19 cellular contexts compared by ENCODE assay signal in the genomic region with DNA sequence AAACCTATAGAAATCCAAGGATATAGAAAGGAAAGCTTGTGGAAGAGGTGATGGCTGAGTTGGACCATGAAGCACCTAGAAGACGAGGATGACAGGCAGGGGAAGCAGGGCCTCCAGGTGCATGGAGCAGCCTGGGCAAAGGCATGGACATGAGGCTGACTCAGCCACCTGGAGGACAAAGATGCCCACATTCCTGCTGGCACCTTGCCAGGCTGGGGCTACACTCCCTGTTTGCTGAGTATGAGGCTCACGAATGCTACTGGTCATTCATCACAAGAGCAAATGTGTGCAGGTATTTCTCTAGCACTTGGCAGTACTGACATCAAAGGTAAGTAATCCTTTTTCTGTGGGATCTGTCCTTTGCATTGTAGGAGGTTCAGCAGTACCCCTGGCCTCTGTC. TPM values are rescaled to one million over a fixed set of nuclear protein-coding genes. Genes with fewer than 3 reads are reported as not detected.
DNase-seq lines count a peak whose midpoint lies in the region; ATAC-seq and TF ChIP-seq lines count a peak whose summit lies in the region.
"Had no signal": no experiment of that assay in that cellular context is flagged by ENCODE, and none has a peak within 500 bp of the region (broad histone marks: within the 10 kb centered on the region; RNA-seq: fewer than 3 reads in every experiment).

No MANE protein-coding gene starts in this region.

- no peak overlapping the region for H3K27ac Mint-ChIP-seq in naive thymus-derived CD4-positive, alpha-beta T cell
- H3K27ac Mint-ChIP-seq: T-helper 17 cell had no signal

- no peaks in the 10 kb centered on the region for H3K36me3 ChIP-seq in RWPE2 (ENCODE audit: low read depth)
- no peaks in the 10 kb centered on the region for H3K36me3 ChIP-seq in naive thymus-derived CD4-positive, alpha-beta T cell (ENCODE audit: control insufficient read depth in 2 of 3, insufficient read depth in 3 of 3, low read length in 3 of 3)
- no peaks in the 10 kb centered on the region for H3K36me3 ChIP-seq in SK-N-SH (replicated peaks in 1 of 2; ENCODE audit: control insufficient read depth in 1 of 2, insufficient read depth in 2 of 2, low read length in 1 of 2)

- no peaks in the 10 kb centered on the region for H3K9me3 Mint-ChIP-seq in naive thymus-derived CD4-positive, alpha-beta T cell

- H3K9ac ChIP-seq in SK-N-SH = no peak overlapping the region

- intact Hi-C loops in naive thymus-derived CD4-positive, alpha-beta T cell (cut with micrococcal nuclease) = no loop called here

- no peak overlapping the region for H3K4me2 ChIP-seq in SK-N-SH
- H3K4me2 ChIP-seq: A549 had no signal

- H3K4me1 ChIP-seq in RWPE2 (ENCODE audit: insufficient read depth, poor library complexity, severe bottlenecking) (no peaks in the 10 kb centered on the region), SK-N-SH (ENCODE audit: control insufficient read depth in 1 of 2, insufficient read depth in 2 of 2, low read depth in 1 of 2, low read length in 1 of 2) (no peaks in the 10 kb centered on the region)
- no peaks in the 10 kb centered on the region for H3K4me1 ChIP-seq in naive thymus-derived CD4-positive, alpha-beta T cell (ENCODE audit: control insufficient read depth in 2 of 2, insufficient read depth in 2 of 2, low read length in 2 of 2)
- H3K4me1 ChIP-seq: A549 had no signal

- H3K79me2 ChIP-seq in SK-N-SH (ENCODE audit: insufficient read depth) = no peaks in the 10 kb centered on the region

- H3K27me3 ChIP-seq in RWPE2 (ENCODE audit: insufficient read depth, poor library complexity, severe bottlenecking) = peaks cover 5% of the 10 kb centered on the region
- H3K27me3 ChIP-seq in naive thymus-derived CD4-positive, alpha-beta T cell (ENCODE audit: control insufficient read depth in 2 of 2, insufficient read depth in 2 of 2, low read length in 2 of 2) = no peaks in the 10 kb centered on the region
- H3K27me3 ChIP-seq in SK-N-SH (ENCODE audit: insufficient read depth) = peaks cover 7% of the 10 kb centered on the region; the same call in 1 of the 2 replicates

- H3K36me3 Mint-ChIP-seq in naive thymus-derived CD4-positive, alpha-beta T cell = no peaks in the 10 kb centered on the region

- no peak for TF ChIP-seq EP300 in SK-N-SH (IDR thresholded peaks at IDR 0.05; ENCODE audit: borderline replicate concordance in 1 of 2, low read depth in 1 of 2, low read length in 1 of 2)

- H3K4me3 ChIP-seq in RWPE2 (ENCODE audit: severe bottlenecking) (no peak overlapping the region), SK-N-SH (ENCODE audit: low read depth in 2 of 2, low read length in 1 of 2) (no peak overlapping the region)
- H3K4me3 ChIP-seq in naive thymus-derived CD4-positive, alpha-beta T cell (ENCODE audit: low read length) = no peak overlapping the region
- H3K4me3 ChIP-seq: A549 had no signal

- H3F3A ChIP-seq in SK-N-SH (replicated peaks; ENCODE audit: insufficient read depth) = no peaks in the 10 kb centered on the region

- no peak for TF ChIP-seq RAD21 in SK-N-SH (IDR thresholded peaks at IDR 0.05; ENCODE audit: low read length)

- H3K9me3 ChIP-seq in RWPE2 (ENCODE audit: severe bottlenecking) (no peaks in the 10 kb centered on the region), SK-N-SH (no peaks in the 10 kb centered on the region)
- no peaks in the 10 kb centered on the region for H3K9me3 ChIP-seq in naive thymus-derived CD4-positive, alpha-beta T cell (ENCODE audit: control insufficient read depth in 2 of 3, low read length in 3 of 3)
- H3K9me3 ChIP-seq: A549 had no signal

- ATAC-seq in RWPE2 (ENCODE audit: low read depth) (peak; percentile 70), HG02798 (IDR thresholded peaks at IDR 0.05; ENCODE audit: poor library complexity, unreplicated experiment) (no peak)
- ATAC-seq in naive thymus-derived CD4-positive, alpha-beta T cell = no peak
- ATAC-seq: A549, SK-N-SH treated with all-trans-retinoic acid at 6 μM for 48 hours, T-helper 17 cell had no signal

- WGBS in SK-N-SH (ENCODE audit: low lambda C conversion rate) = 19% methylated on average over 2 of the region's 2 CpGs

- CTCF ChIA-PET in naive thymus-derived CD4-positive, alpha-beta T cell (lab: Charles Lee) = no interaction called here
- CTCF ChIA-PET in SK-N-SH (lab: Yijun Ruan, JAX) = no interaction called here

- no peaks in the 10 kb centered on the region for H3K4me1 Mint-ChIP-seq in naive thymus-derived CD4-positive, alpha-beta T cell

- H2AFZ ChIP-seq in SK-N-SH (ENCODE audit: low read depth) = no peak overlapping the region

- POLR2A ChIA-PET in naive thymus-derived CD4-positive, alpha-beta T cell (lab: Charles Lee) = no interaction called here
- POLR2A ChIA-PET in SK-N-SH (lab: Yijun Ruan, JAX) = no interaction called here

- H3K9me2 ChIP-seq in SK-N-SH = no peaks in the 10 kb centered on the region

- no peak overlapping the region for H3K4me3 Mint-ChIP-seq in naive thymus-derived CD4-positive, alpha-beta T cell
- H3K4me3 Mint-ChIP-seq: T-helper 17 cell had no signal

- DNase-seq in NCI-H748 (lab: John Stamatoyannopoulos, UW; ENCODE audit: unreplicated experiment) (peak; percentile 63), NCI-H748 treated with DMSO at 0.1 percent for 48 hours (lab: John Stamatoyannopoulos, UW) (no peak), NCI-H146 (lab: John Stamatoyannopoulos, UW) (peak; percentile 60), RWPE2 (ENCODE audit: low spot score) (no peak), renal cortical epithelial cell (ENCODE audit: low read depth) (peak; percentile 33), SK-N-SH (no peak)
- no peak for DNase-seq in naive thymus-derived CD4-positive, alpha-beta T cell
- DNase-seq: DND-41, GF-D8, GOT3, NCI-H1105 treated with DMSO at 0.1 percent for 48 hours, NCI-H2107, NCI-H510A, Right ventricle myocardium superior, T-helper 17 cell had no signal

- peaks cover 22 to 35% (median 29%) of the 10 kb centered on the region in 5 donors for H3K27me3 Mint-ChIP-seq in naive thymus-derived CD4-positive, alpha-beta T cell

- H3K27ac ChIP-seq in RWPE2 (ENCODE audit: poor library complexity, severe bottlenecking) = no peak overlapping the region
- no peak overlapping the region for H3K27ac ChIP-seq in naive thymus-derived CD4-positive, alpha-beta T cell (ENCODE audit: low read depth, low read length)
- no peak overlapping the region for H3K27ac ChIP-seq in SK-N-SH (ENCODE audit: low read depth in 2 of 2, low read length in 1 of 2)
- H3K27ac ChIP-seq: A549, C4-2B had no signal

- no peaks in the 10 kb centered on the region for H4K20me1 ChIP-seq in SK-N-SH (ENCODE audit: insufficient read depth)

- TF ChIP-seq CTCF in RWPE2 (IDR thresholded peaks at IDR 0.05; ENCODE audit: poor library complexity, severe bottlenecking) (no peak), SK-N-SH (IDR thresholded peaks at IDR 0.05) (no peak)

TF ChIP-seq in SK-N-SH, 30 proteins besides CTCF, POLR2A, EP300 and RAD21:
- TF ChIP-seq FOXJ3 (CRISPR knock-in tag; IDR thresholded peaks at IDR 0.05) = no peak
- TF ChIP-seq GATA2 (CRISPR knock-in tag; IDR thresholded peaks at IDR 0.05) = no peak
- no peak for TF ChIP-seq GABPA (IDR thresholded peaks at IDR 0.05; ENCODE audit: low read depth)
- no peak for TF ChIP-seq POLR2AphosphoS5 (IDR thresholded peaks at IDR 0.05; ENCODE audit: low read depth, low read length)
- no peak for TF ChIP-seq JUND (IDR thresholded peaks at IDR 0.05)
- TF ChIP-seq YY1 (IDR thresholded peaks at IDR 0.05; ENCODE audit: low read depth) = no peak
- TF ChIP-seq ELF1 (IDR thresholded peaks at IDR 0.05) = no peak
- TF ChIP-seq USF1 (IDR thresholded peaks at IDR 0.05; ENCODE audit: borderline replicate concordance, low read depth) = no peak

RNA-seq across cellular contexts. Expression of gene SCGB2A1, which starts 7.1 kb away (rescaled TPM):
- total RNA-seq in renal cortical epithelial cell = not detected in 2 replicates
- total RNA-seq in naive thymus-derived CD4-positive, alpha-beta T cell = not detected
- polyA plus RNA-seq in naive thymus-derived CD4-positive, alpha-beta T cell = not detected
- polyA plus RNA-seq in SK-N-SH (2012; rRNA removed) = not detected in 2 replicates
- not detected in 2 replicates for polyA plus RNA-seq in SK-N-SH (2012; cell fraction: cytosol; rRNA removed)
- polyA plus RNA-seq in SK-N-SH (2012; cell fraction: nucleus; rRNA removed) = not detected in 2 replicates
- total RNA-seq: Right ventricle myocardium superior, T-helper 17 cell had no signal
- polyA plus RNA-seq: A549 had no signal

RNA-seq across cellular contexts. Expression of gene SCGB1D1, which starts 11.4 kb away (rescaled TPM):
- not detected in 2 replicates for total RNA-seq in renal cortical epithelial cell
- total RNA-seq in naive thymus-derived CD4-positive, alpha-beta T cell = not detected
- not detected for polyA plus RNA-seq in naive thymus-derived CD4-positive, alpha-beta T cell
- polyA plus RNA-seq in SK-N-SH (2012; rRNA removed) = not detected in 2 replicates
- polyA plus RNA-seq in SK-N-SH (2012; cell fraction: cytosol; rRNA removed) = not detected in 2 replicates
- polyA plus RNA-seq in SK-N-SH (2012; cell fraction: nucleus; rRNA removed) = not detected in 2 replicates
- total RNA-seq: Right ventricle myocardium superior, T-helper 17 cell had no signal
- polyA plus RNA-seq: A549 had no signal

RNA-seq across cellular contexts. Expression of gene SCGB1D2, which starts 40.7 kb away (rescaled TPM):
- total RNA-seq in renal cortical epithelial cell = not detected in 2 replicates
- not detected for total RNA-seq in naive thymus-derived CD4-positive, alpha-beta T cell
- not detected for polyA plus RNA-seq in naive thymus-derived CD4-positive, alpha-beta T cell
- polyA plus RNA-seq in SK-N-SH (2012; rRNA removed) = not detected in 2 replicates
- polyA plus RNA-seq in SK-N-SH (2012; cell fraction: cytosol; rRNA removed) = not detected in 2 replicates
- not detected in 2 replicates for polyA plus RNA-seq in SK-N-SH (2012; cell fraction: nucleus; rRNA removed)
- total RNA-seq: T-helper 17 cell had no signal
- polyA plus RNA-seq: A549 had no signal

Comparison
In these comparisons a context has a peak if more than half of its experiments do, and no peak if none do; other contexts are left out.
1. DNase-seq: peak in NCI-H748 (single experiment), NCI-H146 (single experiment) and renal cortical epithelial cell (single experiment); none in NCI-H748 treated with DMSO at 0.1 percent for 48 hours (single experiment), RWPE2 (single experiment), naive thymus-derived CD4-positive, alpha-beta T cell (0 of 9) and SK-N-SH (single experiment).